In genomic region chr3:196684548-196685407, GRCh38 we compare ENCODE assay signal across 7 cellular contexts. TPM values are rescaled to one million over a fixed set of nuclear protein-coding genes. Genes with fewer than 3 reads are reported as not detected.
DNase-seq lines count a peak whose midpoint lies in the region; ATAC-seq and TF ChIP-seq lines count a peak whose summit lies in the region.

No MANE protein-coding gene starts in this region.

- CTCF ChIA-PET in T-cell (lab: Charles Lee), result interaction anchor here (0.6 to 5.0 kb wide), 15 partner anchors 9 to 744 kb away, joined by 3 to 106 read pairs (median 4); no protein-coding TSS in a partner anchor

- H3K4me1 Mint-ChIP-seq in T-cell, result peaks cover 11 to 17% (median 15%) of the 10 kb centered on the region in 3 donors

- ATAC-seq in HG02610 (IDR thresholded peaks at IDR 0.05; ENCODE audit: unreplicated experiment) (peak; percentile 92), T-cell (replicated peaks in 1 of 4) (peak; percentile 70 to 88 (median 84))

- H3K36me3 Mint-ChIP-seq in T-cell, result no peaks in the 10 kb centered on the region

- no peak overlapping the region for H3K27ac ChIP-seq in ascending aorta

- peaks cover 0 to 3% (median 0%) of the 10 kb centered on the region in 3 donors for H3K9me3 Mint-ChIP-seq in T-cell

- no peaks in the 10 kb centered on the region for H3K27me3 ChIP-seq in ascending aorta

- DNase-seq in NCI-H1105 (lab: John Stamatoyannopoulos, UW), result peak; percentile 73
- DNase-seq in T-cell, result peak; percentile 6 to 67 (median 48)
- peak in 1 of 2 donors; percentile 75 for DNase-seq in ascending aorta (ENCODE audit: low spot score in 2 of 2)
- peak; percentile 38 for DNase-seq in iPS DF 4.7 (ENCODE audit: extremely low read depth, low spot score)
- peak; percentile 39 to 59 for DNase-seq in stimulated activated CD4-positive, alpha-beta T cell treated with anti-CD3 and anti-CD28 coated beads, Interleukin-12 subunit alpha, Interleukin-12 subunit beta, amount 100 ng/mL, for 24 hours (ENCODE audit: low read depth in 2 of 2)

- peak overlapping the region; percentile 58 to 85 for H3K27ac Mint-ChIP-seq in T-cell

- TF ChIP-seq CTCF in GM12873 (IDR thresholded peaks at IDR 0.05; ENCODE audit: insufficient read depth, low read depth, low read length, missing control alignments) (peak; percentile 80), ascending aorta (IDR thresholded peaks at IDR 0.05) (peak; percentile 74 to 87 (median 75))

- H3K4me3 ChIP-seq in ascending aorta, result no peak overlapping the region

- intact Hi-C loops in ascending aorta (cut with DNase I), result loop anchor here (1.0 to 5.0 kb wide), 3 partner anchors 75 to 430 kb away; no protein-coding TSS in a partner anchor

- H3K4me3 Mint-ChIP-seq in T-cell, result peak overlapping the region; percentile 25 to 62 (median 48)

- H3K9me3 ChIP-seq in ascending aorta, result no peaks in the 10 kb centered on the region

- POLR2A ChIA-PET in T-cell (lab: Charles Lee), result interaction anchor here (0.6 to 0.7 kb wide), 4 partner anchors 9 to 497 kb away, joined by 3 to 9 read pairs (median 4); no protein-coding TSS in a partner anchor

- H3K36me3 ChIP-seq in ascending aorta, result no peaks in the 10 kb centered on the region

- no peaks in the 10 kb centered on the region for H3K4me1 ChIP-seq in ascending aorta

- H3K27me3 Mint-ChIP-seq in T-cell, result no peaks in the 10 kb centered on the region

RNA-seq across cellular contexts. Expression of gene CEP19, which starts 27.3 kb away (rescaled TPM):
- total RNA-seq in T-cell (1 to 10 TPM; 1.6 to 8.5 (median 6.4) TPM), ascending aorta (2.6 TPM)

RNA-seq across cellular contexts. Expression of gene PIGX, which starts 27.4 kb away (rescaled TPM):
- 10 to 100 TPM; 18.9 to 27.9 (median 22.3) TPM for total RNA-seq in T-cell
- total RNA-seq in ascending aorta, result 47.7 TPM

RNA-seq across cellular contexts. Expression of gene NRROS, which starts 45.3 kb away (rescaled TPM):
- total RNA-seq in T-cell (10 to 100 TPM in 4 of 5 donors, 1 to 10 TPM in 1; 7.6 to 16.8 (median 15.6) TPM), ascending aorta (22.6 TPM)

RNA-seq across cellular contexts. Expression of gene PAK2, which starts 54.9 kb away (rescaled TPM):
- total RNA-seq in T-cell (10 to 100 TPM; 62.7 to 87.3 (median 76.2) TPM), ascending aorta (24.4 TPM)
